10 cellular contexts compared by ENCODE assay signal in the genomic region with DNA sequence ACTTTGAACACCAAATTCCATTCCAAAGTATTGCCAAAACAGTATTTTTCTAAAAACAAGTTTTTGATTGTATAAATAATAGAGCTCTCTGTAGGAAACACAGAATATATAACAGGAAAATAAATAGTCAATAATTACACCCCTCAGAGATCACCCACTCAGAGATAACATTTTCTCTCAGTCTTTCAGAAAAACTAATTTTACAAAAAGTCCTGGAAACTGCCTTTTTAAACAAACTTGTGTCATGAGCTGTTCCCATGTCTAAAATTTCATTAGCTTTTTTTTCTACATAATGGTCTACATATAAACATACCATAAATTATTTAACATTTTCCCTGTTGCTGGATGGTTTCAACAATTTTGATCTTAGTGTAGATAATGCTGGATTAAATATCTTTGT. TPM values are rescaled to one million over a fixed set of nuclear protein-coding genes. Genes with fewer than 3 reads are reported as not detected.
A peak's percentile ranks its signal among the peaks of the same experiment; 100 is the strongest.
DNase-seq lines count a peak whose midpoint lies in the region; ATAC-seq, FAIRE-seq and TF ChIP-seq lines count a peak whose summit lies in the region.
"Had no signal": no experiment of that assay in that cellular context is flagged by ENCODE, and none has a peak within 500 bp of the region (broad histone marks: within the 10 kb centered on the region; RNA-seq: fewer than 3 reads in every experiment).

No MANE protein-coding gene starts in this region.

- H3K27ac ChIP-seq in smooth muscle cell (ENCODE audit: low read depth), result peak overlapping the region; percentile 60

- H4K20me1 ChIP-seq in smooth muscle cell (ENCODE audit: low read depth), result no peaks in the 10 kb centered on the region

- no peak overlapping the region for H3K4me3 ChIP-seq in NT2/D1 (ENCODE audit: insufficient read length, low read depth)
- H3K4me3 ChIP-seq in smooth muscle cell, result no peak overlapping the region
- H3K4me3 ChIP-seq in H7 (ENCODE audit: insufficient read depth, low read depth, low read length), result no peak overlapping the region; the same call in 1 of the 2 replicates

- intact Hi-C loops in activated CD8-positive, alpha-beta T cell treated with anti-CD3 and anti-CD28 coated beads for 36 hours (cut with micrococcal nuclease), result no loop called here

- H3F3A ChIP-seq in smooth muscle cell (ENCODE audit: low read depth), result no peaks in the 10 kb centered on the region

- no peak overlapping the region for H3K27ac Mint-ChIP-seq in activated CD8-positive, alpha-beta T cell treated with anti-CD3 and anti-CD28 coated beads for 36 hours
- no peak overlapping the region for H3K27ac Mint-ChIP-seq in activated CD8-positive, alpha-beta T cell treated with anti-CD3 and anti-CD28 coated beads, Interleukin-2, amount 10 ng/mL, durations not matched to agents 7 days and 5 days
- H3K27ac Mint-ChIP-seq in glutamatergic neuron (ENCODE audit: unreplicated experiment) (no peak overlapping the region), endothelial cell (ENCODE audit: unreplicated experiment) (no peak overlapping the region)

- H3K9me3 ChIP-seq in NT2/D1 (ENCODE audit: insufficient read depth, low read length), result no peaks in the 10 kb centered on the region
- H3K9me3 ChIP-seq in smooth muscle cell (replicated peaks; ENCODE audit: low read depth), result no peaks in the 10 kb centered on the region
- H3K9me3 ChIP-seq: gastroesophageal sphincter had no signal

- no peak for FAIRE-seq in GM12892 (lab: Jason Lieb, UNC)

- no peak for TF ChIP-seq POLR2A in GM12892 (IDR thresholded peaks at IDR 0.05; ENCODE audit: low read depth, low read length)

- H3K79me2 ChIP-seq in smooth muscle cell (ENCODE audit: low read depth), result peaks cover 8% of the 10 kb centered on the region

- H3K36me3 Mint-ChIP-seq in activated CD8-positive, alpha-beta T cell treated with anti-CD3 and anti-CD28 coated beads for 36 hours (ENCODE audit: low read depth), result no peaks in the 10 kb centered on the region
- H3K36me3 Mint-ChIP-seq in activated CD8-positive, alpha-beta T cell treated with anti-CD3 and anti-CD28 coated beads, Interleukin-2, amount 10 ng/mL, durations not matched to agents 7 days and 5 days (ENCODE audit: low read depth), result no peaks in the 10 kb centered on the region
- H3K36me3 Mint-ChIP-seq in glutamatergic neuron (ENCODE audit: unreplicated experiment) (no peaks in the 10 kb centered on the region), endothelial cell (ENCODE audit: low read depth, unreplicated experiment) (no peaks in the 10 kb centered on the region)

- ATAC-seq in activated CD8-positive, alpha-beta T cell treated with anti-CD3 and anti-CD28 coated beads for 36 hours, result no peak
- no peak for ATAC-seq in activated CD8-positive, alpha-beta T cell treated with anti-CD3 and anti-CD28 coated beads, Interleukin-2, amount 10 ng/mL, durations not matched to agents 7 days and 5 days

- peak overlapping the region; percentile 90 for H3K4me2 ChIP-seq in smooth muscle cell

- no peak for DNase-seq in activated CD8-positive, alpha-beta T cell treated with anti-CD3 and anti-CD28 coated beads for 36 hours
- DNase-seq in activated CD8-positive, alpha-beta T cell treated with anti-CD3 and anti-CD28 coated beads, Interleukin-2, amount 10 ng/mL, durations not matched to agents 7 days and 5 days, result no peak
- no peak for DNase-seq in NT2/D1 (ENCODE audit: low read depth, low spot score)
- no peak for DNase-seq in glutamatergic neuron
- no peak for DNase-seq in smooth muscle cell (lab: John Stamatoyannopoulos, UW; ENCODE audit: unreplicated experiment)
- DNase-seq in endothelial cell (ENCODE audit: low spot score), result no peak
- DNase-seq in GM12892 (ENCODE audit: insufficient read length), result no peak
- DNase-seq in H7, result no peak
- DNase-seq: activated gamma-delta T cell had no signal

- H3K27me3 ChIP-seq in NT2/D1 (ENCODE audit: insufficient read depth, insufficient read length) (no peaks in the 10 kb centered on the region), smooth muscle cell (ENCODE audit: low read depth) (no peaks in the 10 kb centered on the region), H7 (ENCODE audit: control insufficient read depth, insufficient read depth, low read length) (no peaks in the 10 kb centered on the region)
- H3K27me3 ChIP-seq: gastroesophageal sphincter had no signal

- no peaks in the 10 kb centered on the region for H3K36me3 ChIP-seq in NT2/D1 (ENCODE audit: insufficient read depth, insufficient read length, low read length)
- no peaks in the 10 kb centered on the region for H3K36me3 ChIP-seq in smooth muscle cell (ENCODE audit: low read depth)
- no peaks in the 10 kb centered on the region for H3K36me3 ChIP-seq in H7 (replicated peaks; ENCODE audit: control insufficient read depth, insufficient read depth, low read length)

- H3K4me3 Mint-ChIP-seq in activated CD8-positive, alpha-beta T cell treated with anti-CD3 and anti-CD28 coated beads for 36 hours, result peak overlapping the region; percentile 10
- H3K4me3 Mint-ChIP-seq in activated CD8-positive, alpha-beta T cell treated with anti-CD3 and anti-CD28 coated beads, Interleukin-2, amount 10 ng/mL, durations not matched to agents 7 days and 5 days, result no peak overlapping the region
- H3K4me3 Mint-ChIP-seq in glutamatergic neuron (ENCODE audit: unreplicated experiment), result peak overlapping the region; percentile 91
- no peak overlapping the region for H3K4me3 Mint-ChIP-seq in endothelial cell (ENCODE audit: unreplicated experiment)

- H3K9ac ChIP-seq in NT2/D1 (ENCODE audit: insufficient read length, low read depth), result peak overlapping the region; percentile 96
- H3K9ac ChIP-seq in smooth muscle cell (ENCODE audit: low read depth), result no peak overlapping the region

- H3K4me1 Mint-ChIP-seq in activated CD8-positive, alpha-beta T cell treated with anti-CD3 and anti-CD28 coated beads for 36 hours (ENCODE audit: low read depth), result peaks cover 25% of the 10 kb centered on the region
- H3K4me1 Mint-ChIP-seq in activated CD8-positive, alpha-beta T cell treated with anti-CD3 and anti-CD28 coated beads, Interleukin-2, amount 10 ng/mL, durations not matched to agents 7 days and 5 days (ENCODE audit: low read depth), result peaks cover 23% of the 10 kb centered on the region
- H3K4me1 Mint-ChIP-seq in glutamatergic neuron (ENCODE audit: low read depth, unreplicated experiment), result peaks cover 5% of the 10 kb centered on the region
- peaks cover 5% of the 10 kb centered on the region for H3K4me1 Mint-ChIP-seq in endothelial cell (ENCODE audit: unreplicated experiment)

- no peaks in the 10 kb centered on the region for H3K4me1 ChIP-seq in NT2/D1 (ENCODE audit: insufficient read depth, insufficient read length)
- H3K4me1 ChIP-seq in smooth muscle cell (ENCODE audit: low read depth), result peaks cover 6% of the 10 kb centered on the region

- POLR2A ChIA-PET in activated CD8-positive, alpha-beta T cell treated with anti-CD3 and anti-CD28 coated beads for 36 hours (lab: Charles Lee), result interaction anchor here (0.6 to 1.1 kb wide), 2 partner anchors 319 to 1221 kb away, joined by 3 read pairs; no protein-coding TSS in a partner anchor
- POLR2A ChIA-PET in activated CD8-positive, alpha-beta T cell treated with anti-CD3 and anti-CD28 coated beads, Interleukin-2, amount 10 ng/mL, durations not matched to agents 7 days and 5 days (lab: Charles Lee), result interaction anchor here (0.6 to 0.7 kb wide), 2 partner anchors 51 to 424 kb away, joined by 3 to 5 read pairs; a partner anchor contains a TSS

- TF ChIP-seq CTCF in activated CD8-positive, alpha-beta T cell treated with anti-CD3 and anti-CD28 coated beads for 36 hours (IDR thresholded peaks at IDR 0.05), result no peak
- TF ChIP-seq CTCF in glutamatergic neuron (IDR thresholded peaks at IDR 0.05; ENCODE audit: partially characterized antibody, unreplicated experiment), result no peak
- no peak for TF ChIP-seq CTCF in smooth muscle cell (IDR thresholded peaks at IDR 0.05; ENCODE audit: borderline replicate concordance, insufficient read depth, poor library complexity, severe bottlenecking)
- no peak for TF ChIP-seq CTCF in endothelial cell (IDR thresholded peaks at IDR 0.05; ENCODE audit: unreplicated experiment)

- no peaks in the 10 kb centered on the region for H3K9me3 Mint-ChIP-seq in activated CD8-positive, alpha-beta T cell treated with anti-CD3 and anti-CD28 coated beads for 36 hours
- H3K9me3 Mint-ChIP-seq in activated CD8-positive, alpha-beta T cell treated with anti-CD3 and anti-CD28 coated beads, Interleukin-2, amount 10 ng/mL, durations not matched to agents 7 days and 5 days (ENCODE audit: insufficient read depth), result no peaks in the 10 kb centered on the region
- H3K9me3 Mint-ChIP-seq in glutamatergic neuron (ENCODE audit: unreplicated experiment), result peaks cover 3% of the 10 kb centered on the region
- no peaks in the 10 kb centered on the region for H3K9me3 Mint-ChIP-seq in endothelial cell (ENCODE audit: unreplicated experiment)

- CTCF ChIA-PET in activated CD8-positive, alpha-beta T cell treated with anti-CD3 and anti-CD28 coated beads for 36 hours (lab: Charles Lee), result interaction anchor here (1.2 kb wide), 1 partner anchor 169 kb away, joined by 3 read pairs; no protein-coding TSS in a partner anchor
- CTCF ChIA-PET in activated CD8-positive, alpha-beta T cell treated with anti-CD3 and anti-CD28 coated beads, Interleukin-2, amount 10 ng/mL, durations not matched to agents 7 days and 5 days (lab: Charles Lee), result interaction anchor here (0.6 to 1.8 kb wide), 4 partner anchors 53 to 1128 kb away, joined by 3 to 4 read pairs (median 3); no protein-coding TSS in a partner anchor

- no peaks in the 10 kb centered on the region for H3K27me3 Mint-ChIP-seq in activated CD8-positive, alpha-beta T cell treated with anti-CD3 and anti-CD28 coated beads for 36 hours
- no peaks in the 10 kb centered on the region for H3K27me3 Mint-ChIP-seq in activated CD8-positive, alpha-beta T cell treated with anti-CD3 and anti-CD28 coated beads, Interleukin-2, amount 10 ng/mL, durations not matched to agents 7 days and 5 days (ENCODE audit: low read depth)
- H3K27me3 Mint-ChIP-seq in glutamatergic neuron (ENCODE audit: unreplicated experiment), result no peaks in the 10 kb centered on the region
- H3K27me3 Mint-ChIP-seq in endothelial cell (ENCODE audit: unreplicated experiment), result peaks cover 2% of the 10 kb centered on the region

- peak overlapping the region; percentile 84 for H2AFZ ChIP-seq in smooth muscle cell (ENCODE audit: low read depth)

RNA-seq across cellular contexts. Expression of a gene that starts 1.2 kb away (rescaled TPM):
- total RNA-seq in activated CD8-positive, alpha-beta T cell treated with anti-CD3 and anti-CD28 coated beads for 36 hours, result 1 to 10 TPM; 6.8 to 8.6 TPM
- 1 to 10 TPM; 5.3 to 5.9 TPM for total RNA-seq in activated CD8-positive, alpha-beta T cell treated with anti-CD3 and anti-CD28 coated beads, Interleukin-2, amount 10 ng/mL, durations not matched to agents 7 days and 5 days
- total RNA-seq in glutamatergic neuron (ENCODE audit: unreplicated experiment) (3.7 TPM), smooth muscle cell (4.3 and 4.6 TPM in 2 replicates), endothelial cell (ENCODE audit: unreplicated experiment) (5.4 TPM)
- polyA plus RNA-seq in smooth muscle cell, result 3.6 and 6.3 TPM in 2 replicates
- polyA plus RNA-seq in GM12892 (2012; ENCODE audit: missing spikeins), result 9.5 TPM
- total RNA-seq in H7 (2014; rRNA removed; shearing (Covaris generic)), result 7.4 TPM in 2 replicates

Comparison
In these comparisons a context has a peak if more than half of its experiments do, and no peak if none do; other contexts are left out.
1. H3K4me3 Mint-ChIP-seq: peak in activated CD8-positive, alpha-beta T cell treated with anti-CD3 and anti-CD28 coated beads for 36 hours (single experiment) and glutamatergic neuron (single experiment); none in activated CD8-positive, alpha-beta T cell treated with anti-CD3 and anti-CD28 coated beads, Interleukin-2, amount 10 ng/mL, durations not matched to agents 7 days and 5 days (single experiment) and endothelial cell (single experiment).